1 cellular context compared by ENCODE assay signal in genomic region chr6:43575772-43576551, GRCh38.
TF ChIP-seq lines count a peak whose summit lies in the region.

POLH (plus strand) TSS chr6:43576185; CDS start chr6:43582320, 6,135 bp downstream.
XPO5 (minus strand) TSS chr6:43576038; CDS start chr6:43575864, 174 bp downstream.

TF ChIP-seq in GM23338, 12 proteins besides CTCF, POLR2A, EP300 and RAD21 (continued from another document):
- no peak for TF ChIP-seq REST (IDR thresholded peaks at IDR 0.05; ENCODE audit: unreplicated experiment)
- TF ChIP-seq JUNB (IDR thresholded peaks at IDR 0.05; ENCODE audit: unreplicated experiment), result no peak
- no peak for TF ChIP-seq ZNF114 (CRISPR knock-in tag; IDR thresholded peaks at IDR 0.05)
- TF ChIP-seq ZNF462 (CRISPR knock-in tag; IDR thresholded peaks at IDR 0.05), result no peak
- no peak for TF ChIP-seq ZNF331 (CRISPR knock-in tag; IDR thresholded peaks at IDR 0.05; ENCODE audit: low read depth)
- peak; percentile 46; the same call in 1 of the 2 replicates for TF ChIP-seq ETS1 (IDR thresholded peaks at IDR 0.05)
- no peak for TF ChIP-seq EZH2 (IDR thresholded peaks at IDR 0.05; ENCODE audit: low read depth, unreplicated experiment)
- peak; percentile 49; the same call in 1 of the 2 replicates for TF ChIP-seq CREB1 (CRISPR knock-in tag; IDR thresholded peaks at IDR 0.05; ENCODE audit: low read depth)
- TF ChIP-seq STAT1 (IDR thresholded peaks at IDR 0.05; ENCODE audit: unreplicated experiment), result no peak
- no peak for TF ChIP-seq EZH2phosphoT487 (IDR thresholded peaks at IDR 0.05; ENCODE audit: unreplicated experiment)
